In genomic region chr12:1811281-1811947, GRCh38 we compare ENCODE assay signal across 1 cellular context.
TF ChIP-seq lines count a peak whose summit lies in the region.

No MANE protein-coding gene starts in this region.

TF ChIP-seq in HepG2, 621 proteins besides CTCF, POLR2A, EP300 and RAD21 (continued from another document and continues in another):
- TF ChIP-seq HINFP (CRISPR knock-in tag; IDR thresholded peaks at IDR 0.05; ENCODE audit: low read depth): no peak
- peak; percentile 60; the same call in 1 of the 2 replicates for TF ChIP-seq TAF1 (CRISPR knock-in tag; IDR thresholded peaks at IDR 0.05)
- no peak for TF ChIP-seq E2F5 (CRISPR knock-in tag; conservative IDR thresholded peaks at IDR 0.05)
- TF ChIP-seq SAFB2 (CRISPR knock-in tag; IDR thresholded peaks at IDR 0.05; ENCODE audit: borderline replicate concordance, low read depth): 0 out of 2 replicates have a peak, but pooled peaks have one; percentile 38
- TF ChIP-seq UBTF (CRISPR knock-in tag; IDR thresholded peaks at IDR 0.05): peak; percentile 60
- no peak for TF ChIP-seq ZBTB25 (CRISPR knock-in tag; IDR thresholded peaks at IDR 0.05)
- no peak for TF ChIP-seq U2AF2 (IDR thresholded peaks at IDR 0.05; ENCODE audit: low read depth, low read length)
- TF ChIP-seq ZNF563 (CRISPR knock-in tag; IDR thresholded peaks at IDR 0.05): 0 out of 2 replicates have a peak, but pooled peaks have one; percentile 39
- peak; percentile 50; the same call in 1 of the 2 replicates for TF ChIP-seq YEATS4 (CRISPR knock-in tag; IDR thresholded peaks at IDR 0.05; ENCODE audit: borderline replicate concordance)
- TF ChIP-seq ZBTB20 (CRISPR knock-in tag; IDR thresholded peaks at IDR 0.05; ENCODE audit: borderline replicate concordance, low read depth): 0 out of 2 replicates have a peak, but pooled peaks have one; percentile 43
- no peak for TF ChIP-seq ZNF430 (CRISPR knock-in tag; IDR thresholded peaks at IDR 0.05)
- no peak for TF ChIP-seq CBX5 (CRISPR knock-in tag; IDR thresholded peaks at IDR 0.05; ENCODE audit: borderline replicate concordance)
- 0 out of 2 replicates have a peak, but pooled peaks have one; percentile 22 for TF ChIP-seq ZNF639 (CRISPR knock-in tag; conservative IDR thresholded peaks at IDR 0.05)
- peak; percentile 11; the same call in 1 of the 2 replicates for TF ChIP-seq IRF9 (CRISPR knock-in tag; IDR thresholded peaks at IDR 0.05; ENCODE audit: borderline replicate concordance)
- no peak for TF ChIP-seq TGIF2 (CRISPR knock-in tag; IDR thresholded peaks at IDR 0.05)
- no peak for TF ChIP-seq TERF1 (CRISPR knock-in tag; IDR thresholded peaks at IDR 0.05)
- TF ChIP-seq RNF219 (CRISPR knock-in tag; IDR thresholded peaks at IDR 0.05): no peak
- no peak for TF ChIP-seq MBD4 (IDR thresholded peaks at IDR 0.05; ENCODE audit: borderline replicate concordance, low read length)
- no peak; the same call in 1 of the 2 replicates for TF ChIP-seq ZNF512B (CRISPR knock-in tag; IDR thresholded peaks at IDR 0.05; ENCODE audit: borderline replicate concordance)
- no peak for TF ChIP-seq ZNF451 (CRISPR knock-in tag; IDR thresholded peaks at IDR 0.05)
- no peak for TF ChIP-seq ZNF180 (CRISPR knock-in tag; IDR thresholded peaks at IDR 0.05; ENCODE audit: borderline replicate concordance, low read depth)
- no peak for TF ChIP-seq MAFG (CRISPR knock-in tag; IDR thresholded peaks at IDR 0.05)
- TF ChIP-seq ZFP36 (IDR thresholded peaks at IDR 0.05; ENCODE audit: borderline replicate concordance, low read depth, low read length, partially characterized antibody): no peak
- TF ChIP-seq ZNF274 (CRISPR knock-in tag; IDR thresholded peaks at IDR 0.05): 0 out of 2 replicates have a peak, but pooled peaks have one; percentile 51
- peak; percentile 58; the same call in 1 of the 2 replicates for TF ChIP-seq ZGPAT (CRISPR knock-in tag; IDR thresholded peaks at IDR 0.05)
- TF ChIP-seq ZFX (CRISPR knock-in tag; IDR thresholded peaks at IDR 0.05; ENCODE audit: low read depth): 0 out of 2 replicates have a peak, but pooled peaks have one; percentile 55
- TF ChIP-seq ZNF18 (CRISPR knock-in tag; IDR thresholded peaks at IDR 0.05; ENCODE audit: insufficient replicate concordance): no peak
- peak; percentile 84; the same call in 1 of the 2 replicates for TF ChIP-seq JUNB (CRISPR knock-in tag; IDR thresholded peaks at IDR 0.05; ENCODE audit: borderline replicate concordance)
- no peak for TF ChIP-seq SMARCE1 (IDR thresholded peaks at IDR 0.05; ENCODE audit: borderline replicate concordance)
- no peak; the same call in 1 of the 2 replicates for TF ChIP-seq ZNF747 (CRISPR knock-in tag; IDR thresholded peaks at IDR 0.05; ENCODE audit: borderline replicate concordance)
- TF ChIP-seq SP5 (CRISPR knock-in tag; IDR thresholded peaks at IDR 0.05; ENCODE audit: borderline replicate concordance, low read depth): no peak
- no peak for TF ChIP-seq ATF7 (IDR thresholded peaks at IDR 0.05)
- no peak for TF ChIP-seq ATF7 (CRISPR knock-in tag; IDR thresholded peaks at IDR 0.05)
- TF ChIP-seq ZNF143 (CRISPR knock-in tag; IDR thresholded peaks at IDR 0.05): peak; percentile 23
- TF ChIP-seq MTERF4 (CRISPR knock-in tag; IDR thresholded peaks at IDR 0.05): no peak
- peak; percentile 6; the same call in 1 of the 2 replicates for TF ChIP-seq GATAD1 (CRISPR knock-in tag; IDR thresholded peaks at IDR 0.05)
